ENCODE assay signal across 15 cellular contexts in genomic region chr7:5200561-5201235, GRCh38. TPM values are rescaled to one million over a fixed set of nuclear protein-coding genes. Genes with fewer than 3 reads are reported as not detected.
DNase-seq lines count a peak whose midpoint lies in the region; ATAC-seq and TF ChIP-seq lines count a peak whose summit lies in the region.
"Had no signal": no experiment of that assay in that cellular context is flagged by ENCODE, and none has a peak within 500 bp of the region (broad histone marks: within the 10 kb centered on the region; RNA-seq: fewer than 3 reads in every experiment).

No MANE protein-coding gene starts in this region.

- H4K8ac ChIP-seq in H9 (replicated peaks; ENCODE audit: insufficient read length, low read depth, low read length): no peak overlapping the region

- H3K79me2 ChIP-seq in H9 (ENCODE audit: insufficient read depth, low read length): no peaks in the 10 kb centered on the region; the same call in 1 of the 2 replicates

- H3K4ac ChIP-seq in H9 (ENCODE audit: low read depth, low read length): no peak overlapping the region

- H3K4me1 Mint-ChIP-seq in H9 (no peaks in the 10 kb centered on the region), endodermal cell (peaks cover 9% of the 10 kb centered on the region)
- peaks cover 16% of the 10 kb centered on the region for H3K4me1 Mint-ChIP-seq in stimulated activated effector memory CD8-positive, alpha-beta T cell treated with anti-CD3 and anti-CD28 coated beads, Interleukin-12 subunit alpha, Interleukin-12 subunit beta, amount 100 ng/mL, for 72 hours

- intact Hi-C loops in vagina (cut with DNase I): no loop called here

- TF ChIP-seq POLR2A in vagina (IDR thresholded peaks at IDR 0.05): no peak

- H3K9me3 Mint-ChIP-seq in H9 (no peaks in the 10 kb centered on the region), endodermal cell (no peaks in the 10 kb centered on the region)
- H3K9me3 Mint-ChIP-seq in stimulated activated effector memory CD8-positive, alpha-beta T cell treated with anti-CD3 and anti-CD28 coated beads, Interleukin-12 subunit alpha, Interleukin-12 subunit beta, amount 100 ng/mL, for 72 hours: no peaks in the 10 kb centered on the region
- H3K9me3 Mint-ChIP-seq: CD4-positive, alpha-beta T cell had no signal

- H3K9ac ChIP-seq in H9 (ENCODE audit: extremely low read depth, insufficient read length, low read length) (no peak overlapping the region), endodermal cell (ENCODE audit: extremely low read depth, low read length, poor library complexity, severe bottlenecking) (no peak overlapping the region)

- no peak overlapping the region for H3K4me3 Mint-ChIP-seq in H9
- H3K4me3 Mint-ChIP-seq in endodermal cell: no peak overlapping the region
- H3K4me3 Mint-ChIP-seq in stimulated activated effector memory CD8-positive, alpha-beta T cell treated with anti-CD3 and anti-CD28 coated beads, Interleukin-12 subunit alpha, Interleukin-12 subunit beta, amount 100 ng/mL, for 72 hours: no peak overlapping the region
- H3K4me3 Mint-ChIP-seq: B cell; CD4-positive, alpha-beta T cell had no signal

- no peak overlapping the region for H2BK15ac ChIP-seq in H9 (ENCODE audit: low read depth, low read length)

- H3K27me3 Mint-ChIP-seq in H9 (ENCODE audit: low read depth) (no peaks in the 10 kb centered on the region), endodermal cell (ENCODE audit: insufficient read depth) (no peaks in the 10 kb centered on the region)
- H3K27me3 Mint-ChIP-seq: B cell; CD4-positive, alpha-beta T cell had no signal

- H2AFZ ChIP-seq in H9 (ENCODE audit: low read length): no peak overlapping the region

- H3K18ac ChIP-seq in H9 (ENCODE audit: insufficient read length, low read depth, low read length): no peak overlapping the region

- no peak overlapping the region for H4K5ac ChIP-seq in H9 (ENCODE audit: insufficient read length, low read depth, low read length)

- POLR2A ChIA-PET in AG04450 (lab: Yijun Ruan, JAX): no interaction called here

- no peaks in the 10 kb centered on the region for H3K4me1 ChIP-seq in H9 (ENCODE audit: insufficient read depth, low read length)
- H3K4me1 ChIP-seq in endodermal cell (ENCODE audit: control insufficient read depth, insufficient read depth, low read length): peaks cover 10% of the 10 kb centered on the region
- H3K4me1 ChIP-seq in vagina: no peaks in the 10 kb centered on the region

- H3T11ph ChIP-seq in H9 (ENCODE audit: low read length): no peak overlapping the region

- H2BK5ac ChIP-seq in H9 (ENCODE audit: insufficient read length, low read length): no peak overlapping the region

- no CpG with 5 or more reads among the region's 20 CpGs for WGBS in H9 (ENCODE audit: extremely low coverage, insufficient read length, low lambda C conversion rate)
- 90 to 91% methylated on average over 19 to 20 of the region's 20 CpGs for WGBS in endodermal cell (ENCODE audit: insufficient coverage in 1 of 2, insufficient read length in 1 of 2), 2 experiments

- H4K20me1 ChIP-seq in H9 (ENCODE audit: control insufficient read depth, insufficient read depth, insufficient read length): no peaks in the 10 kb centered on the region

- H2BK20ac ChIP-seq in H9 (ENCODE audit: low read depth, low read length, poor library complexity, severe bottlenecking): no peak overlapping the region

- CTCF ChIA-PET in AG04450 (lab: Charles Lee): no interaction called here

- H3K4me3 ChIP-seq in AG04450 (ENCODE audit: low read depth, low read length): no peak overlapping the region
- no peak overlapping the region for H3K4me3 ChIP-seq in endodermal cell (ENCODE audit: low read length)
- H3K4me3 ChIP-seq in vagina: no peak overlapping the region
- H3K4me3 ChIP-seq: GM12878 had no signal

- H3K27ac Mint-ChIP-seq in H9 (peak overlapping the region in 1 of 3 experiments; percentile 52; a peak in 3 of 7 replicates), endodermal cell (peak overlapping the region; percentile 50)
- peak overlapping the region; percentile 60 for H3K27ac Mint-ChIP-seq in stimulated activated effector memory CD8-positive, alpha-beta T cell treated with anti-CD3 and anti-CD28 coated beads, Interleukin-12 subunit alpha, Interleukin-12 subunit beta, amount 100 ng/mL, for 72 hours
- H3K27ac Mint-ChIP-seq: B cell; CD4-positive, alpha-beta T cell had no signal

- H2AK5ac ChIP-seq in H9 (ENCODE audit: insufficient read length, low read length): no peak overlapping the region

- H3K9me3 ChIP-seq in AG04450 (ENCODE audit: control insufficient read depth, insufficient read depth, low read length): no peaks in the 10 kb centered on the region
- no peaks in the 10 kb centered on the region for H3K9me3 ChIP-seq in H9 (ENCODE audit: control insufficient read depth, low read depth, low read length)
- no peaks in the 10 kb centered on the region for H3K9me3 ChIP-seq in endodermal cell (ENCODE audit: control insufficient read depth, low read length)
- no peaks in the 10 kb centered on the region for H3K9me3 ChIP-seq in vagina

- DNase-seq in AG04450 (ENCODE audit: low read depth, low spot score): no peak
- no peak for DNase-seq in H9
- DNase-seq in endodermal cell: no peak
- no peak for DNase-seq in stimulated activated effector memory CD8-positive, alpha-beta T cell treated with anti-CD3 and anti-CD28 coated beads, Interleukin-12 subunit alpha, Interleukin-12 subunit beta, amount 100 ng/mL, for 72 hours (ENCODE audit: low spot score in 2 of 2)
- DNase-seq in vagina (ENCODE audit: extremely low spot score in 2 of 2): no peak
- DNase-seq: ACHN; C1 segment of cervical spinal cord; CD4-positive, alpha-beta T cell; DMS79 had no signal

- peak overlapping the region; percentile 11 for H3K27ac ChIP-seq in AG04450 (ENCODE audit: low read depth, low read length)
- H3K27ac ChIP-seq in H9 (ENCODE audit: insufficient read length, low read depth, low read length): no peak overlapping the region
- no peak overlapping the region for H3K27ac ChIP-seq in endodermal cell (ENCODE audit: low read depth, low read length)
- no peak overlapping the region for H3K27ac ChIP-seq in vagina

- ATAC-seq in stimulated activated effector memory CD8-positive, alpha-beta T cell treated with anti-CD3 and anti-CD28 coated beads, Interleukin-12 subunit alpha, Interleukin-12 subunit beta, amount 100 ng/mL, for 72 hours: no peak
- ATAC-seq in HG02571 (IDR thresholded peaks at IDR 0.05; ENCODE audit: unreplicated experiment) (no peak), GM19463 (IDR thresholded peaks at IDR 0.05; ENCODE audit: unreplicated experiment) (no peak)
- ATAC-seq: GM12878, HCT116, HepG2 had no signal

- H3K27me3 ChIP-seq in AG04450 (ENCODE audit: control insufficient read depth, insufficient read depth, low read length) (no peaks in the 10 kb centered on the region), H9 (ENCODE audit: insufficient read depth, low read length) (no peaks in the 10 kb centered on the region), endodermal cell (ENCODE audit: control insufficient read depth, insufficient read depth, low read length, poor library complexity, severe bottlenecking) (no peaks in the 10 kb centered on the region), vagina (no peaks in the 10 kb centered on the region)

- no peak overlapping the region for H3K23ac ChIP-seq in H9 (ENCODE audit: insufficient read length, low read depth, low read length)

- no peak overlapping the region for H3K14ac ChIP-seq in H9 (ENCODE audit: insufficient read depth, low read length)

- H3K36me3 Mint-ChIP-seq in H9 (ENCODE audit: insufficient read depth in 1 of 3, low read depth in 3 of 3) (peaks cover 4 to 36% (median 32%) of the 10 kb centered on the region in 3 experiments; a peak in 6 of 7 replicates), endodermal cell (ENCODE audit: low read depth) (peaks cover 45% of the 10 kb centered on the region)
- peaks cover 73% of the 10 kb centered on the region for H3K36me3 Mint-ChIP-seq in stimulated activated effector memory CD8-positive, alpha-beta T cell treated with anti-CD3 and anti-CD28 coated beads, Interleukin-12 subunit alpha, Interleukin-12 subunit beta, amount 100 ng/mL, for 72 hours

- no peak overlapping the region for H2BK12ac ChIP-seq in H9 (ENCODE audit: insufficient read length, low read depth, low read length)

- H4K91ac ChIP-seq in H9 (ENCODE audit: insufficient read length, low read depth, low read length): no peak overlapping the region

- no peak for TF ChIP-seq CTCF in AG04450 (IDR thresholded peaks at IDR 0.05; ENCODE audit: low read depth, low read length)
- TF ChIP-seq CTCF in H9 (conservative IDR thresholded peaks at IDR 0.05): peak; percentile 28; the same call in 1 of the 3 replicates
- TF ChIP-seq CTCF in endodermal cell (conservative IDR thresholded peaks at IDR 0.05): peak; percentile 59
- no peak for TF ChIP-seq CTCF in vagina (IDR thresholded peaks at IDR 0.05)

- no peaks in the 10 kb centered on the region for H3K23me2 ChIP-seq in H9 (ENCODE audit: insufficient read length, low read depth, low read length, poor library complexity, severe bottlenecking)

- H2BK120ac ChIP-seq in H9 (ENCODE audit: low read depth, low read length, poor library complexity, severe bottlenecking): no peak overlapping the region

- H3K4me2 ChIP-seq in H9 (ENCODE audit: insufficient read depth, insufficient read length, low read length): no peak overlapping the region

- H3K36me3 ChIP-seq in endodermal cell (ENCODE audit: control insufficient read depth, insufficient read depth, low read length) (peaks cover 51% of the 10 kb centered on the region), vagina (peaks cover 0 to 25% of the 10 kb centered on the region in 2 donors)

- H3K79me1 ChIP-seq in H9 (ENCODE audit: insufficient read depth, low read depth, low read length, poor library complexity, severe bottlenecking): peaks cover 4% of the 10 kb centered on the region

- no peak overlapping the region for H3K56ac ChIP-seq in H9 (ENCODE audit: insufficient read length, low read depth, low read length)

RNA-seq across cellular contexts. Expression of gene WIPI2, which starts 10.7 kb away (rescaled TPM):
- 74.5 and 75.2 TPM in 2 replicates for polyA plus RNA-seq in AG04450 (2011; rRNA removed)
- 100 and 105 TPM in 2 replicates for polyA minus RNA-seq in AG04450 (2011; rRNA and poly(A)+ RNA removed)
- total RNA-seq in H9 (2021) (69.1 and 73.3 TPM in 2 replicates), endodermal cell (100 to 1,000 TPM in 1 of 2 donors, 10 to 100 TPM in 1; 95.2 to 103 TPM), vagina (45.7 TPM)
- polyA plus RNA-seq in endodermal cell (2013, experiment 1 of 2): 65.5 TPM
- polyA plus RNA-seq in endodermal cell (2013, experiment 2 of 2): 66.1 TPM

Comparison
In these comparisons a context has a peak if more than half of its experiments do, and no peak if none do; other contexts are left out.
1. CTCF ChIP-seq: peak in H9 (single experiment) and endodermal cell (single experiment); none in AG04450 (single experiment) and vagina (0 of 3).